ENCODE assay signal across 18 cellular contexts in genomic region chr12:96534339-96534738, GRCh38. TPM values are rescaled to one million over a fixed set of nuclear protein-coding genes. Genes with fewer than 3 reads are reported as not detected.
A peak's percentile ranks its signal among the peaks of the same experiment; 100 is the strongest.
DNase-seq lines count a peak whose midpoint lies in the region; ATAC-seq, FAIRE-seq and TF ChIP-seq lines count a peak whose summit lies in the region.
"Had no signal": no experiment of that assay in that cellular context is flagged by ENCODE, and none has a peak within 500 bp of the region (broad histone marks: within the 10 kb centered on the region; RNA-seq: fewer than 3 reads in every experiment).

No MANE protein-coding gene starts in this region.

- no peak for ATAC-seq in gastrocnemius medialis

- H3K27ac Mint-ChIP-seq in Caco-2 (ENCODE audit: unreplicated experiment), result no peak overlapping the region
- H3K27ac Mint-ChIP-seq in nephron, result peak overlapping the region; percentile 64 to 78 (median 66)
- H3K27ac Mint-ChIP-seq: HFFc6 had no signal

- no TSS peak for BruUV-seq in Caco-2 (replicated peaks; lab: Mats Ljungman, UMichigan)

- in situ Hi-C loops in gastrocnemius medialis (cut with MboI; ENCODE audit: low sequenced_read_pairs in 4 of 4), result no loop called here

- CTCF ChIA-PET in Caco-2 (lab: Charles Lee), result no interaction called here

- intact Hi-C loops in Caco-2 (cut with micrococcal nuclease; ENCODE audit: unreplicated experiment), result no loop called here
- intact Hi-C loops in gastrocnemius medialis (cut with DNase I; ENCODE audit: low total_unique reads), result no loop called here

- H3K9me3 ChIP-seq in Caco-2 (no peaks in the 10 kb centered on the region), gastrocnemius medialis (no peaks in the 10 kb centered on the region)
- H3K9me3 ChIP-seq: BLaER1 treated with 17β-estradiol and CSF1 and Interleukin-3, amounts not matched to agents 10 nM and 100 nM had no signal

- no peaks in the 10 kb centered on the region for H3K27me3 Mint-ChIP-seq in Caco-2 (ENCODE audit: insufficient read depth, unreplicated experiment)
- H3K27me3 Mint-ChIP-seq in nephron (ENCODE audit: low read depth), result no peaks in the 10 kb centered on the region

- POLR2A ChIA-PET in Caco-2 (lab: Charles Lee), result no interaction called here

- TF ChIP-seq CTCF in Caco-2 (IDR thresholded peaks at IDR 0.05; ENCODE audit: insufficient read depth in 1 of 2, low read depth in 1 of 2, low read length in 1 of 2, severe bottlenecking in 1 of 2, unreplicated experiment in 1 of 2), result no peak
- TF ChIP-seq CTCF in bronchial epithelial cell (IDR thresholded peaks at IDR 0.05; ENCODE audit: insufficient read depth, low read length, severe bottlenecking), result no peak
- TF ChIP-seq CTCF in nephron (IDR thresholded peaks at IDR 0.05; ENCODE audit: unreplicated experiment in 3 of 3), result no peak
- TF ChIP-seq CTCF in gastrocnemius medialis (IDR thresholded peaks at IDR 0.05 in 4 of 5, conservative IDR thresholded peaks at IDR 0.05 in 1 of 5), result no peak

- H3K4me1 ChIP-seq in Caco-2 (0 out of 2 replicates have a peak, but pooled peaks cover 3% of the 10 kb centered on the region), gastrocnemius medialis (no peaks in the 10 kb centered on the region)
- H3K4me1 ChIP-seq: BLaER1 treated with 17β-estradiol and CSF1 and Interleukin-3, amounts not matched to agents 10 nM and 100 nM had no signal

- H3K36me3 Mint-ChIP-seq in Caco-2 (ENCODE audit: insufficient read depth, unreplicated experiment) (no peaks in the 10 kb centered on the region), nephron (ENCODE audit: low read depth) (no peaks in the 10 kb centered on the region)

- H3K4me3 ChIP-seq in Caco-2 (ENCODE audit: low read depth, low read length), result no peak overlapping the region
- no peak overlapping the region for H3K4me3 ChIP-seq in bronchial epithelial cell (ENCODE audit: low read depth, low read length)
- H3K4me3 ChIP-seq in gastrocnemius medialis, result no peak overlapping the region
- H3K4me3 ChIP-seq: BLaER1 treated with 17β-estradiol and CSF1 and Interleukin-3, amounts not matched to agents 10 nM and 100 nM; SK-N-MC had no signal

- H3K27me3 ChIP-seq in Caco-2 (replicated peaks; ENCODE audit: control insufficient read depth, insufficient read depth, low read length) (no peaks in the 10 kb centered on the region), bronchial epithelial cell (ENCODE audit: control insufficient read depth, insufficient read depth, low read length) (no peaks in the 10 kb centered on the region), gastrocnemius medialis (no peaks in the 10 kb centered on the region)
- H3K27me3 ChIP-seq: BLaER1 treated with 17β-estradiol and CSF1 and Interleukin-3, amounts not matched to agents 10 nM and 100 nM had no signal

- no peaks in the 10 kb centered on the region for H3K4me1 Mint-ChIP-seq in Caco-2 (ENCODE audit: low read depth, unreplicated experiment)
- H3K4me1 Mint-ChIP-seq in nephron, result peaks cover 18% of the 10 kb centered on the region

- H3K4me3 Mint-ChIP-seq in Caco-2 (ENCODE audit: unreplicated experiment), result no peak overlapping the region
- no peak overlapping the region for H3K4me3 Mint-ChIP-seq in nephron
- H3K4me3 Mint-ChIP-seq: HFFc6 had no signal

- no peak for TF ChIP-seq POLR2A in gastrocnemius medialis (IDR thresholded peaks at IDR 0.05)

- no peak overlapping the region for H3K27ac ChIP-seq in gastrocnemius medialis
- H3K27ac ChIP-seq: BLaER1 treated with 17β-estradiol and CSF1 and Interleukin-3, amounts not matched to agents 10 nM and 100 nM; SK-N-MC had no signal

- DNase-seq in Caco-2 (peak; percentile 32 to 46), NCI-H82 (lab: John Stamatoyannopoulos, UW) (peak; percentile 73), bronchial epithelial cell (ENCODE audit: low read depth) (peak; percentile 87), DMS 273 treated with DMSO at 0.1 percent for 48 hours (lab: John Stamatoyannopoulos, UW) (no peak), gastrocnemius medialis (no peak)
- DNase-seq in NK-92 treated with Interleukin-12 subunit alpha and Interleukin-12 subunit beta, amount 100 ng/mL, for 24 hours (lab: John Stamatoyannopoulos, UW), result no peak
- DNase-seq: HFFc6, NCI-H1930, NCI-H446, NCI-H748 treated with DMSO at 0.1 percent for 48 hours, Right ventricle myocardium superior had no signal

- H3K36me3 ChIP-seq in Caco-2 (ENCODE audit: control insufficient read depth, insufficient read depth, low read length) (no peaks in the 10 kb centered on the region), bronchial epithelial cell (ENCODE audit: control insufficient read depth, insufficient read depth, low read length) (no peaks in the 10 kb centered on the region), gastrocnemius medialis (no peaks in the 10 kb centered on the region)
- H3K36me3 ChIP-seq: BLaER1 treated with 17β-estradiol and CSF1 and Interleukin-3, amounts not matched to agents 10 nM and 100 nM had no signal

- H3K9me3 Mint-ChIP-seq in Caco-2 (ENCODE audit: unreplicated experiment) (no peaks in the 10 kb centered on the region), nephron (peaks cover 4% of the 10 kb centered on the region)
- H3K9me3 Mint-ChIP-seq: HFFc6 had no signal

- no peak for FAIRE-seq in bronchial epithelial cell (lab: Jason Lieb, UNC)
- FAIRE-seq: A204.1, GM19239, H54 had no signal

RNA-seq across cellular contexts. Expression of gene CFAP54, which starts 45.0 kb away (rescaled TPM):
- total RNA-seq in Caco-2 (2022), result 0.12 and 0.14 TPM in 2 replicates
- 0.26 TPM in 2 replicates for total RNA-seq in bronchial epithelial cell
- not detected for total RNA-seq in gastrocnemius medialis
- total RNA-seq: HT-29 had no signal

Comparison
In these comparisons a context has a peak if more than half of its experiments do, and no peak if none do; other contexts are left out.
1. DNase-seq: peak in Caco-2 (2 of 2), NCI-H82 (single experiment) and bronchial epithelial cell (single experiment); none in DMS 273 treated with DMSO at 0.1 percent for 48 hours (single experiment), NK-92 treated with Interleukin-12 subunit alpha and Interleukin-12 subunit beta, amount 100 ng/mL, for 24 hours (single experiment) and gastrocnemius medialis (0 of 2).